Comparison of ENCODE assay signal across 8 cellular contexts in genomic region chr17:47949197-47949759, GRCh38. TPM values are rescaled to one million over a fixed set of nuclear protein-coding genes. Genes with fewer than 3 reads are reported as not detected.
DNase-seq lines count a peak whose midpoint lies in the region; ATAC-seq and TF ChIP-seq lines count a peak whose summit lies in the region.

No MANE protein-coding gene starts in this region.

- H3K27ac ChIP-seq in colonic mucosa = peak overlapping the region; percentile 86
- peak overlapping the region; percentile 69 to 72 for H3K27ac ChIP-seq in left lung

- H3K4me3 ChIP-seq in colonic mucosa = no peak overlapping the region
- H3K4me3 ChIP-seq in left lung = peak overlapping the region; percentile 2 to 24

- TF ChIP-seq CTCF in colonic mucosa (IDR thresholded peaks at IDR 0.05) = peak; percentile 73
- TF ChIP-seq CTCF in left lung (IDR thresholded peaks at IDR 0.05) = peak; percentile 73 to 89

- H3K9me3 ChIP-seq in colonic mucosa = no peaks in the 10 kb centered on the region
- H3K9me3 ChIP-seq in left lung = no peaks in the 10 kb centered on the region

- H3K4me1 ChIP-seq in colonic mucosa (no peaks in the 10 kb centered on the region), left lung (peaks cover 17 to 66% of the 10 kb centered on the region in 2 donors)

- H3K27me3 ChIP-seq in colonic mucosa (no peaks in the 10 kb centered on the region), left lung (no peaks in the 10 kb centered on the region)

- peak overlapping the region; percentile 56 to 91 for H3K9ac ChIP-seq in colonic mucosa (ENCODE audit: low read depth in 2 of 2, low read length in 2 of 2)

- DNase-seq in GM04504 (ENCODE audit: low read depth) (peak; percentile 40), NCI-H460 (ENCODE audit: extremely low read depth, low read depth) (peak; percentile 64), colonic mucosa (peak; percentile 96), left lung (peak; percentile 93 to 98)
- peak; percentile 88 for DNase-seq in activated CD4-positive, alpha-beta T cell treated with anti-CD3 and anti-CD28 coated beads for 48 hours
- DNase-seq in stimulated activated CD4-positive, alpha-beta T cell treated with anti-CD3 and anti-CD28 coated beads, Interleukin-1b, Interleukin-23, amount 100 ng/mL, for 48 hours = peak; percentile 75

- intact Hi-C loops in colonic mucosa (cut with DNase I) (loop anchor here (2.0 kb wide), 1 partner anchor 20 kb away; no protein-coding TSS in a partner anchor), left lung (cut with DNase I) (loop anchor here in 1 of 2 donors (10.0 kb wide), 1 partner anchor 66 kb away; no protein-coding TSS in a partner anchor)

- ATAC-seq in HG03159 (IDR thresholded peaks at IDR 0.05; ENCODE audit: unreplicated experiment) (peak; percentile 51), left lung (peak; percentile 81), GM18520 (IDR thresholded peaks at IDR 0.05; ENCODE audit: unreplicated experiment) (no peak)

- H3K36me3 ChIP-seq in colonic mucosa = no peaks in the 10 kb centered on the region
- H3K36me3 ChIP-seq in left lung = peaks cover 0 to 46% of the 10 kb centered on the region in 2 donors

RNA-seq across cellular contexts. Expression of gene PNPO, which starts 7.9 kb away (rescaled TPM):
- total RNA-seq in NCI-H460 (2014; rRNA removed; shearing (Covaris generic)) = 23.2 and 28.6 TPM in 2 replicates
- polyA plus RNA-seq in NCI-H460 (2014; cell fraction: nucleus; rRNA removed) = 26.0 and 26.6 TPM in 2 replicates
- total RNA-seq in colonic mucosa (10 to 100 TPM; 18.1 to 70.5 TPM), left lung (10 to 100 TPM; 36.4 to 40.0 TPM)

RNA-seq across cellular contexts. Expression of gene PRR15L, which starts 8.4 kb away (rescaled TPM):
- not detected in 2 replicates for total RNA-seq in NCI-H460 (2014; rRNA removed; shearing (Covaris generic))
- not detected in 2 replicates for polyA plus RNA-seq in NCI-H460 (2014; cell fraction: nucleus; rRNA removed)
- 100 to 1,000 TPM; 223 to 259 TPM for total RNA-seq in colonic mucosa
- 10 to 100 TPM; 39.1 to 56.2 TPM for total RNA-seq in left lung

RNA-seq across cellular contexts. Expression of gene CDK5RAP3, which starts 21.6 kb away (rescaled TPM):
- 46.6 and 75.2 TPM in 2 replicates for total RNA-seq in NCI-H460 (2014; rRNA removed; shearing (Covaris generic))
- polyA plus RNA-seq in NCI-H460 (2014; cell fraction: nucleus; rRNA removed) = 558 and 587 TPM in 2 replicates
- 100 to 1,000 TPM; 131 to 172 TPM for total RNA-seq in colonic mucosa
- total RNA-seq in left lung = 100 to 1,000 TPM; 144 to 149 TPM

RNA-seq across cellular contexts. Expression of gene SP2, which starts 53.2 kb away (rescaled TPM):
- total RNA-seq in NCI-H460 (2014; rRNA removed; shearing (Covaris generic)) = 1.9 and 2.4 TPM in 2 replicates
- 0.26 and 0.36 TPM in 2 replicates for polyA plus RNA-seq in NCI-H460 (2014; cell fraction: nucleus; rRNA removed)
- total RNA-seq in colonic mucosa (10 to 100 TPM; 18.1 to 21.6 TPM), left lung (10 to 100 TPM; 14.2 to 15.2 TPM)

Comparison
In these comparisons a context has a peak if more than half of its experiments do, and no peak if none do; other contexts are left out.
1. DNase-seq: peak in every context shown above with its lines; median percentile 96 in colonic mucosa; 96 in left lung; 88 in activated CD4-positive, alpha-beta T cell treated with anti-CD3 and anti-CD28 coated beads for 48 hours; 75 in stimulated activated CD4-positive, alpha-beta T cell treated with anti-CD3 and anti-CD28 coated beads, Interleukin-1b, Interleukin-23, amount 100 ng/mL, for 48 hours; 64 in NCI-H460; 40 in GM04504.
2. RNA of gene PRR15L, which starts 8.4 kb away (total RNA-seq): 223 to 259 TPM in colonic mucosa and 39.1 to 56.2 TPM in left lung; not detected in NCI-H460; every median in the first group is over 10 times any median in the second.